16 cellular contexts compared by ENCODE assay signal in the genomic region with DNA sequence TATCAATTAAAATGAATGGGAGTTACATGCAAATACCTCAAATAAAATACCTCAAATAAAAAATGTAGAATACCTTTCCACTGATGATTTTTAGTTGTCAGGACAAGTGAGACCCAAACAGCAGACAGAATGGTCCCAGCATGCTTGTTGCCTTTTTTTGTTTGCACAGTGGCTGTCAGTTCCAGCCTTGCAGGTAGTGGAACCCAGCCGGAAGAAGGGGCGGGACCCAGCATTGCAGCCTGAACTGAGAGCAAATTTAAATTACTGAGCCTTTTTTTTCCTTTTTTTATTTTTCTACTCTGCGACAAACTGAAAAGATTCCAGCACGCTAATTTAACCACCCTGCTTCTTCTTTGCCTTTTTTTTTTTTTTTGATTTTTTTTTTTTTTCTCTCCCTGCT.
A peak's percentile ranks its signal among the peaks of the same experiment; 100 is the strongest.
DNase-seq lines count a peak whose midpoint lies in the region; ATAC-seq and TF ChIP-seq lines count a peak whose summit lies in the region.
"Had no signal": no experiment of that assay in that cellular context is flagged by ENCODE, and none has a peak within 500 bp of the region (broad histone marks: within the 10 kb centered on the region; RNA-seq: fewer than 3 reads in every experiment).

No MANE protein-coding gene starts in this region.

- no peaks in the 10 kb centered on the region for H3K9me3 Mint-ChIP-seq in WTC11

- peak overlapping the region; percentile 36 for H3K4me3 ChIP-seq in retinal pigment epithelial cell (ENCODE audit: low read length)
- H3K4me3 ChIP-seq: HAP-1, MG63, SK-N-MC had no signal

- peak; percentile 71 for ATAC-seq in WTC11
- ATAC-seq in left colon: peak; percentile 39

- H3K27me3 Mint-ChIP-seq in WTC11 (ENCODE audit: low read depth): no peaks in the 10 kb centered on the region

- H3K36me3 Mint-ChIP-seq in WTC11: no peaks in the 10 kb centered on the region

- TF ChIP-seq CTCF in WTC11 (IDR thresholded peaks at IDR 0.05) (no peak), retinal pigment epithelial cell (conservative IDR thresholded peaks at IDR 0.05; ENCODE audit: low read depth, low read length) (no peak)

- POLR2A ChIA-PET in WTC11 (lab: Charles Lee): interaction anchor here (0.7 kb wide), 1 partner anchor 279 kb away, joined by 7 read pairs; no protein-coding TSS in a partner anchor

- no peak overlapping the region for H3K27ac Mint-ChIP-seq in WTC11

- CTCF ChIA-PET in WTC11 (lab: Charles Lee): no interaction called here

- intact Hi-C loops in left colon (cut with DNase I, micrococcal nuclease): no loop called here

- peaks cover 27% of the 10 kb centered on the region for H3K4me1 Mint-ChIP-seq in WTC11

- H3K4me3 Mint-ChIP-seq in WTC11: no peak overlapping the region

- DNase-seq in NCI-H2081 (lab: John Stamatoyannopoulos, UW) (peak; percentile 21 to 62), WTC11 (ENCODE audit: low spot score) (no peak), left colon (peak in 1 of 2 donors; percentile 5), retinal pigment epithelial cell (ENCODE audit: low read depth) (no peak), GM03348 (ENCODE audit: low spot score) (no peak), NCI-H2227 treated with DMSO at 0.1 percent for 48 hours (lab: John Stamatoyannopoulos, UW) (no peak)
- DNase-seq in activated naive CD4-positive, alpha-beta T cell treated with Interleukin-2 at 50 U/mL for 16 hours: no peak
- DNase-seq: C1 segment of cervical spinal cord, DMS79 treated with DMSO at 0.1 percent for 48 hours, Kasumi-1, MG63, NCI-H1048, NCI-H1694, SHP77 had no signal

TF ChIP-seq in WTC11, 78 proteins besides CTCF, POLR2A, EP300 and RAD21:
- no peak for TF ChIP-seq STAT6 (CRISPR knock-in tag; conservative IDR thresholded peaks at IDR 0.05; ENCODE audit: low read depth)

Comparison
In these comparisons a context has a peak if more than half of its experiments do, and no peak if none do; other contexts are left out.
1. DNase-seq: peak in NCI-H2081 (2 of 2); none in WTC11 (single experiment), retinal pigment epithelial cell (single experiment), GM03348 (single experiment), activated naive CD4-positive, alpha-beta T cell treated with Interleukin-2 at 50 U/mL for 16 hours (single experiment) and NCI-H2227 treated with DMSO at 0.1 percent for 48 hours (single experiment).